ENCODE assay signal across 13 cellular contexts in the genomic region with DNA sequence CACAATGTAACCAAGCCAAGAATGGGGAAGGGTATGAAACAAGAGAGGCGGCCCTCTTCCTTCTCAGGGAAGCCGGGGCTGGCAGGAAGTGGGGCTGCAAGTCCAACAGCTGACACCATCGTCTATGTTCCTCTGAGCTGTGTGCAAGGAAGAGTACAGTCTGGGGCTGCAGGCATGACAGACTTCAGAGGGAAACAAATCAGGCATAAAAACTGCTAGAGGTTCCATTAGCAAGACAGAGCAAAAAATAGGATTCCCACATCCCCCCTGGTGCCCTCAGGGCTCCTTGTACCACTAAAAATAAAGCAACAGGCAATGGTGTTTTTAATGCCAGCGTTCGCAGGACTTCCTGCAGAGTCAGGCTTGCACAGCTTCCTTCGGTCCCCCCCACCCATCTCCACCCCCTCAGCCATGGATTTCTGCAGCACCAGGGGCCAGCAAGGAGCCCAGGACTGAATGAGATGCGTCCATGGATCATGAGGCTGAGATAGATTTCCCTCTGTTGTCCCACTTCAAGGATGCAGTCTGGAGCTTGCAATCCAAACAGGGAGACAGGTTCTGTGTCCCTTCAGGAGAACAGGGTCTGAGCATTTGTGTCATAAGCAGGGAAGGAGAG. TPM values are rescaled to one million over a fixed set of nuclear protein-coding genes. Genes with fewer than 3 reads are reported as not detected.
A peak's percentile ranks its signal among the peaks of the same experiment; 100 is the strongest.
DNase-seq lines count a peak whose midpoint lies in the region; ATAC-seq and TF ChIP-seq lines count a peak whose summit lies in the region.
"Had no signal": no experiment of that assay in that cellular context is flagged by ENCODE, and none has a peak within 500 bp of the region (broad histone marks: within the 10 kb centered on the region; RNA-seq: fewer than 3 reads in every experiment).

No MANE protein-coding gene starts in this region.

- peaks cover 1 to 15% (median 2%) of the 10 kb centered on the region in 5 donors for H3K27me3 Mint-ChIP-seq in naive thymus-derived CD8-positive, alpha-beta T cell

- H3K36me3 Mint-ChIP-seq in naive thymus-derived CD8-positive, alpha-beta T cell: no peaks in the 10 kb centered on the region
- H3K36me3 Mint-ChIP-seq: CD14-positive monocyte had no signal

- TF ChIP-seq CTCF in AG10803 (conservative IDR thresholded peaks at IDR 0.05; ENCODE audit: low read length): no peak
- TF ChIP-seq CTCF in astrocyte of the spinal cord (IDR thresholded peaks at IDR 0.05; ENCODE audit: low read depth, low read length): no peak

- peaks cover 13 to 24% (median 19%) of the 10 kb centered on the region in 4 donors for H3K4me1 Mint-ChIP-seq in naive thymus-derived CD8-positive, alpha-beta T cell

- in situ Hi-C loops in astrocyte of the spinal cord (cut with HindIII; ENCODE audit: low sequenced_read_pairs): no loop called here

- ATAC-seq in HG02759 (IDR thresholded peaks at IDR 0.05; ENCODE audit: unreplicated experiment) (peak; percentile 39), GM18498 (IDR thresholded peaks at IDR 0.05; ENCODE audit: unreplicated experiment) (no peak), HG03565 (IDR thresholded peaks at IDR 0.05; ENCODE audit: unreplicated experiment) (no peak)
- peak; percentile 46 to 57 for ATAC-seq in naive thymus-derived CD8-positive, alpha-beta T cell

- H3K4me3 Mint-ChIP-seq in naive thymus-derived CD8-positive, alpha-beta T cell: peak overlapping the region; percentile 29 to 84 (median 62)

- no peaks in the 10 kb centered on the region for H3K9me3 Mint-ChIP-seq in naive thymus-derived CD8-positive, alpha-beta T cell
- H3K9me3 Mint-ChIP-seq: CD14-positive monocyte had no signal

- POLR2A ChIA-PET in naive thymus-derived CD8-positive, alpha-beta T cell (lab: Charles Lee): no interaction called here

- DNase-seq in AG10803 (ENCODE audit: low read depth) (peak; percentile 9), astrocyte of the spinal cord (ENCODE audit: low read depth, low spot score) (peak; percentile 14), occipital lobe (lab: John Stamatoyannopoulos, UW) (no peak), OCI-M2 (lab: John Stamatoyannopoulos, UW; ENCODE audit: unreplicated experiment) (no peak)
- DNase-seq in naive thymus-derived CD8-positive, alpha-beta T cell: peak in 1 of 10 donors; percentile 8
- DNase-seq: activated naive CD4-positive, alpha-beta T cell; effector CD8-positive, alpha-beta T cell; NCI-H187; ovary had no signal

- H3K4me3 ChIP-seq in AG10803 (ENCODE audit: low read length): no peak overlapping the region
- no peak overlapping the region for H3K4me3 ChIP-seq in astrocyte of the spinal cord (ENCODE audit: low read depth, low read length)
- H3K4me3 ChIP-seq: ovary had no signal

- H3K27ac Mint-ChIP-seq in naive thymus-derived CD8-positive, alpha-beta T cell: peak overlapping the region in 4 of 10 donors; percentile 38 to 89 (median 79)

RNA-seq across cellular contexts. Expression of gene KCNMA1, which starts 34.6 kb away (rescaled TPM):
- not detected for total RNA-seq in naive thymus-derived CD8-positive, alpha-beta T cell
- polyA plus RNA-seq in naive thymus-derived CD8-positive, alpha-beta T cell: not detected
- 43.0 TPM for total RNA-seq in occipital lobe

Comparison
In these comparisons a context has a peak if more than half of its experiments do, and no peak if none do; other contexts are left out.
1. DNase-seq: peak in AG10803 (single experiment) and astrocyte of the spinal cord (single experiment); none in occipital lobe (single experiment) and OCI-M2 (single experiment).
2. ATAC-seq: peak in HG02759 (single experiment) and naive thymus-derived CD8-positive, alpha-beta T cell (2 of 2); none in GM18498 (single experiment) and HG03565 (single experiment).
3. RNA of gene KCNMA1, which starts 34.6 kb away (total RNA-seq): 43.0 TPM in occipital lobe (single experiment); not detected in naive thymus-derived CD8-positive, alpha-beta T cell; every median in the first group is over 10 times any median in the second.